Comparison of ENCODE assay signal across 1 cellular context in genomic region chr10:22615819-22616499, GRCh38.
TF ChIP-seq lines count a peak whose summit lies in the region.

No MANE protein-coding gene starts in this region.

TF ChIP-seq in HepG2, 621 proteins besides CTCF, POLR2A, EP300 and RAD21 (continued from another document and continues in another):
- TF ChIP-seq NFAT5 (CRISPR knock-in tag; IDR thresholded peaks at IDR 0.05) = no peak
- TF ChIP-seq TFDP1 (CRISPR knock-in tag; IDR thresholded peaks at IDR 0.05; ENCODE audit: borderline replicate concordance) = peak; percentile 17; the same call in 1 of the 2 replicates
- TF ChIP-seq, protein P1, sequence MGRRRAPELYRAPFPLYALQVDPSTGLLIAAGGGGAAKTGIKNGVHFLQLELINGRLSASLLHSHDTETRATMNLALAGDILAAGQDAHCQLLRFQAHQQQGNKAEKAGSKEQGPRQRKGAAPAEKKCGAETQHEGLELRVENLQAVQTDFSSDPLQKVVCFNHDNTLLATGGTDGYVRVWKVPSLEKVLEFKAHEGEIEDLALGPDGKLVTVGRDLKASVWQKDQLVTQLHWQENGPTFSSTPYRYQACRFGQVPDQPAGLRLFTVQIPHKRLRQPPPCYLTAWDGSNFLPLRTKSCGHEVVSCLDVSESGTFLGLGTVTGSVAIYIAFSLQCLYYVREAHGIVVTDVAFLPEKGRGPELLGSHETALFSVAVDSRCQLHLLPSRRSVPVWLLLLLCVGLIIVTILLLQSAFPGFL (CRISPR knock-in tag; IDR thresholded peaks at IDR 0.05) = no peak
- TF ChIP-seq TOPORS (CRISPR knock-in tag; IDR thresholded peaks at IDR 0.05) = no peak
- TF ChIP-seq HINFP (CRISPR knock-in tag; IDR thresholded peaks at IDR 0.05; ENCODE audit: low read depth) = no peak
- no peak for TF ChIP-seq JARID2 (CRISPR knock-in tag; IDR thresholded peaks at IDR 0.05; ENCODE audit: insufficient replicate concordance)
- no peak for TF ChIP-seq KDM5B (CRISPR knock-in tag; IDR thresholded peaks at IDR 0.05; ENCODE audit: borderline replicate concordance)
- no peak for TF ChIP-seq ZNF326 (CRISPR knock-in tag; IDR thresholded peaks at IDR 0.05; ENCODE audit: borderline replicate concordance)
- TF ChIP-seq ZNF281 (CRISPR knock-in tag; IDR thresholded peaks at IDR 0.05; ENCODE audit: borderline replicate concordance) = peak; percentile 70
- TF ChIP-seq ATF6 (CRISPR knock-in tag; conservative IDR thresholded peaks at IDR 0.05) = no peak
- no peak for TF ChIP-seq KAT2B (IDR thresholded peaks at IDR 0.05; ENCODE audit: borderline replicate concordance, low read depth, low read length)
- 0 out of 2 replicates have a peak, but pooled peaks have one; percentile 27 for TF ChIP-seq ZSCAN22 (CRISPR knock-in tag; IDR thresholded peaks at IDR 0.05)
- no peak for TF ChIP-seq ZHX1 (CRISPR knock-in tag; IDR thresholded peaks at IDR 0.05; ENCODE audit: low read depth)
- no peak for TF ChIP-seq TFAP4 (IDR thresholded peaks at IDR 0.05; ENCODE audit: borderline replicate concordance, low read depth)
- TF ChIP-seq ATF4 (CRISPR knock-in tag; IDR thresholded peaks at IDR 0.05) = no peak
- TF ChIP-seq, protein P2, sequence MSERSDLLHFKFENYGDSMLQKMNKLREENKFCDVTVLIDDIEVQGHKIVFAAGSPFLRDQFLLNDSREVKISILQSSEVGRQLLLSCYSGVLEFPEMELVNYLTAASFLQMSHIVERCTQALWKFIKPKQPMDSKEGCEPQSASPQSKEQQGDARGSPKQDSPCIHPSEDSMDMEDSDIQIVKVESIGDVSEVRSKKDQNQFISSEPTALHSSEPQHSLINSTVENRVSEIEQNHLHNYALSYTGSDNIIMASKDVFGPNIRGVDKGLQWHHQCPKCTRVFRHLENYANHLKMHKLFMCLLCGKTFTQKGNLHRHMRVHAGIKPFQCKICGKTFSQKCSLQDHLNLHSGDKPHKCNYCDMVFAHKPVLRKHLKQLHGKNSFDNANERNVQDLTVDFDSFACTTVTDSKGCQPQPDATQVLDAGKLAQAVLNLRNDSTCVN (CRISPR knock-in tag; IDR thresholded peaks at IDR 0.05; ENCODE audit: borderline replicate concordance) = no peak
- TF ChIP-seq SOX13 (IDR thresholded peaks at IDR 0.05) = no peak
- no peak for TF ChIP-seq SOX13 (CRISPR knock-in tag; conservative IDR thresholded peaks at IDR 0.05 in 1 of 2, IDR thresholded peaks at IDR 0.05 in 1 of 2)
- no peak for TF ChIP-seq IRF2 (CRISPR knock-in tag; IDR thresholded peaks at IDR 0.05)
- TF ChIP-seq MAFK (conservative IDR thresholded peaks at IDR 0.05 in 1 of 2, IDR thresholded peaks at IDR 0.05 in 1 of 2; ENCODE audit: low read length in 2 of 2) = no peak
- no peak for TF ChIP-seq NPAS2 (CRISPR knock-in tag; IDR thresholded peaks at IDR 0.05; ENCODE audit: borderline replicate concordance)
- no peak for TF ChIP-seq ZNF841 (CRISPR knock-in tag; IDR thresholded peaks at IDR 0.05; ENCODE audit: borderline replicate concordance)
- TF ChIP-seq, protein P3, sequence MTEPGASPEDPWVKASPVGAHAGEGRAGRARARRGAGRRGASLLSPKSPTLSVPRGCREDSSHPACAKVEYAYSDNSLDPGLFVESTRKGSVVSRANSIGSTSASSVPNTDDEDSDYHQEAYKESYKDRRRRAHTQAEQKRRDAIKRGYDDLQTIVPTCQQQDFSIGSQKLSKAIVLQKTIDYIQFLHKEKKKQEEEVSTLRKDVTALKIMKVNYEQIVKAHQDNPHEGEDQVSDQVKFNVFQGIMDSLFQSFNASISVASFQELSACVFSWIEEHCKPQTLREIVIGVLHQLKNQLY (CRISPR knock-in tag; IDR thresholded peaks at IDR 0.05) = no peak
- no peak for TF ChIP-seq ZNF614 (CRISPR knock-in tag; IDR thresholded peaks at IDR 0.05; ENCODE audit: borderline replicate concordance)
- TF ChIP-seq ZNF746 (CRISPR knock-in tag; IDR thresholded peaks at IDR 0.05) = no peak
- TF ChIP-seq, protein P4, sequence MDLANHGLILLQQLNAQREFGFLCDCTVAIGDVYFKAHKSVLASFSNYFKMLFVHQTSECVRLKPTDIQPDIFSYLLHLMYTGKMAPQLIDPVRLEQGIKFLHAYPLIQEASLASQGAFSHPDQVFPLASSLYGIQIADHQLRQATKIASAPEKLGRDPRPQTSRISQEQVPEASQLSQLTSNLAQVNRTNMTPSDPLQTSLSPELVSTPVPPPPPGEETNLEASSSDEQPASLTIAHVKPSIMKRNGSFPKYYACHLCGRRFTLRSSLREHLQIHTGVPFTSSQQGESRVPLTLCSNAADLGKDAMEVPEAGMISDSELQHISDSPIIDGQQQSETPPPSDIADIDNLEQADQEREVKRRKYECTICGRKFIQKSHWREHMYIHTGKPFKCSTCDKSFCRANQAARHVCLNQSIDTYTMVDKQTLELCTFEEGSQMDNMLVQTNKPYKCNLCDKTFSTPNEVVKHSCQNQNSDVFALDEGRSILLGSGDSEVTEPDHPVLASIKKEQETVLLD (CRISPR knock-in tag; IDR thresholded peaks at IDR 0.05; ENCODE audit: low read depth) = no peak
- TF ChIP-seq HOXA3 (CRISPR knock-in tag; IDR thresholded peaks at IDR 0.05) = peak; percentile 32; the same call in 1 of the 2 replicates
- peak; percentile 56; the same call in 1 of the 2 replicates for TF ChIP-seq TBX2 (CRISPR knock-in tag; IDR thresholded peaks at IDR 0.05; ENCODE audit: borderline replicate concordance)
- TF ChIP-seq, protein P5, sequence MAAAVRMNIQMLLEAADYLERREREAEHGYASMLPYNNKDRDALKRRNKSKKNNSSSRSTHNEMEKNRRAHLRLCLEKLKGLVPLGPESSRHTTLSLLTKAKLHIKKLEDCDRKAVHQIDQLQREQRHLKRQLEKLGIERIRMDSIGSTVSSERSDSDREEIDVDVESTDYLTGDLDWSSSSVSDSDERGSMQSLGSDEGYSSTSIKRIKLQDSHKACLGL (CRISPR knock-in tag; IDR thresholded peaks at IDR 0.05) = no peak
- no peak for TF ChIP-seq ZFP1 (CRISPR knock-in tag; IDR thresholded peaks at IDR 0.05)
- no peak for TF ChIP-seq ZNF605 (CRISPR knock-in tag; IDR thresholded peaks at IDR 0.05)
- TF ChIP-seq KAT8 (CRISPR knock-in tag; IDR thresholded peaks at IDR 0.05) = peak; percentile 43; the same call in 1 of the 2 replicates
